21 cellular contexts compared by ENCODE assay signal in genomic region chr11:6027501-6027900, GRCh38. TPM values are rescaled to one million over a fixed set of nuclear protein-coding genes. Genes with fewer than 3 reads are reported as not detected.
"Had no signal": no experiment of that assay in that cellular context is flagged by ENCODE, and none has a peak within 500 bp of the region (broad histone marks: within the 10 kb centered on the region; RNA-seq: fewer than 3 reads in every experiment).

No MANE protein-coding gene starts in this region.

- ATAC-seq: effector memory CD8-positive, alpha-beta T cell; heart left ventricle; naive thymus-derived CD4-positive, alpha-beta T cell had no signal

- DNase-seq: effector memory CD8-positive, alpha-beta T cell; esophagus squamous epithelium; heart left ventricle; hippocampal formation; kidney glomerular epithelial cell; mammary epithelial cell; naive thymus-derived CD4-positive, alpha-beta T cell; nephron progenitor cell; sigmoid colon; small intestine; stimulated activated CD4-positive, alpha-beta T cell treated with anti-CD3 and anti-CD28 coated beads, Interleukin-12 subunit alpha, Interleukin-12 subunit beta, amount 100 ng/mL, for 4 hours; stimulated activated naive CD4-positive, alpha-beta T cell treated with Interleukin-2 at 50 U/mL for 16 hours; thyroid gland had no signal

- H3K4me3 ChIP-seq: esophagus squamous epithelium, heart left ventricle, right atrium auricular region, sigmoid colon, suprapubic skin, thyroid gland had no signal

RNA-seq across cellular contexts. Expression of gene OR56A1, which starts 3.1 kb away (rescaled TPM):
- total RNA-seq: epithelial cell of proximal tubule; esophagus squamous epithelium; glomerular endothelial cell; mammary epithelial cell; naive thymus-derived CD4-positive, alpha-beta T cell; right atrium auricular region; thyroid gland had no signal
- polyA plus RNA-seq: heart left ventricle; mammary epithelial cell; naive thymus-derived CD4-positive, alpha-beta T cell; sigmoid colon; small intestine had no signal

RNA-seq across cellular contexts. Expression of gene OR56A4, which starts 20.8 kb away (rescaled TPM):
- total RNA-seq: epithelial cell of proximal tubule, esophagus squamous epithelium, glomerular endothelial cell, mammary epithelial cell, mesenteric fat pad, mononuclear cell, osteoblast, right atrium auricular region, sigmoid colon, thyroid gland had no signal
- polyA plus RNA-seq: heart left ventricle; mammary epithelial cell; naive thymus-derived CD4-positive, alpha-beta T cell; sigmoid colon; small intestine had no signal

RNA-seq across cellular contexts. Expression of gene OR52L1, which starts 40.7 kb away (rescaled TPM):
- total RNA-seq: epithelial cell of proximal tubule; esophagus squamous epithelium; glomerular endothelial cell; heart left ventricle; mammary epithelial cell; mesenteric fat pad; mononuclear cell; naive thymus-derived CD4-positive, alpha-beta T cell; osteoblast; right atrium auricular region; sigmoid colon; suprapubic skin; thyroid gland had no signal
- polyA plus RNA-seq: heart left ventricle; mammary epithelial cell; naive thymus-derived CD4-positive, alpha-beta T cell; sigmoid colon; small intestine had no signal

RNA-seq across cellular contexts. Expression of gene OR56A5, which starts 59.2 kb away (rescaled TPM):
- total RNA-seq: epithelial cell of proximal tubule; esophagus squamous epithelium; frontal cortex; glomerular endothelial cell; heart left ventricle; mammary epithelial cell; mesenteric fat pad; mononuclear cell; naive thymus-derived CD4-positive, alpha-beta T cell; osteoblast; right atrium auricular region; sigmoid colon; suprapubic skin; thyroid gland had no signal
- polyA plus RNA-seq: heart left ventricle; mammary epithelial cell; naive thymus-derived CD4-positive, alpha-beta T cell; sigmoid colon; small intestine had no signal
